ENCODE assay signal across 12 cellular contexts in the genomic region with DNA sequence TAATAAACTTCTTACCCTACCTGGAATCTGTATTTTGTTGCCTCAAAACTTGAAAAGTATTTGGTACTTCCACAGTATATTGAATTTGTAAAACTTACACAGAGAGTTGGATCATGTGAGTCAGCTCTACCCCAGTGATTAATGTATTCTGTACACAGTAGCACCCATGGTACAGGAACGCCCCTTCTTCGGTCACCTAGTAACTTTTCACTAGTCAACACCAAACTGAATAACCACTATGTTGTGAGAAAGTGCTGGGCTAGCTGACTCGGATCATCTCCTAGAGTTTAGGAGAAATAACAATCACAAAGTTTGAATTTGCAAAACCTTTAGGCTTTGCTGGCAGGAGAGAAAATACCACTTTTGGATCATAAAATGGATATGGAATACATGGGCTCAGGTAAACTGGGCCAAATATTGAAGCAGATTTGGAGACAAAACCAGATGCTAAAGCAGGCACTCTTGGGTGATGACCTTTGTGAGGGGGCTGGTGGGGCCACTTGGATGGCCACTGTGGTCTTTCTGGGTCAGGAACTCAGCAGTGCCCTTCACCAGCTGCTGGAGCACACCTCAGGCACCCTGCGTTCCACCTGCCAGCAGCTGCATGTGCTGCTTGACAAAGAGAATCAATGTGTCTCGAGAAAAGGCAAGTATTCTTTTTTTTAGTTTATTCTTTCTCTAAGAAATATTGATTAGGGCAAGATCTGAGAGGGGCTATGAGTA. TPM values are rescaled to one million over a fixed set of nuclear protein-coding genes. Genes with fewer than 3 reads are reported as not detected.
DNase-seq lines count a peak whose midpoint lies in the region; ATAC-seq and TF ChIP-seq lines count a peak whose summit lies in the region.
"Had no signal": no experiment of that assay in that cellular context is flagged by ENCODE, and none has a peak within 500 bp of the region (broad histone marks: within the 10 kb centered on the region; RNA-seq: fewer than 3 reads in every experiment).

A gene (plus strand): TSS at position 233 of the 723 bp plus-strand sequence. CDS start 143 bp downstream, at position 376.

- H3K9me2 ChIP-seq in PC-3 (replicated peaks; ENCODE audit: low read length): no peaks in the 10 kb centered on the region

- H3K27ac ChIP-seq in PC-3 (ENCODE audit: low read length): no peak within 1 kb of the TSS
- H3K27ac ChIP-seq: A549, hepatocyte, right atrium auricular region had no signal

- no peak within 1 kb of the TSS for H2AFZ ChIP-seq in PC-3 (ENCODE audit: low read length)
- H2AFZ ChIP-seq: hepatocyte had no signal

- H3K9me3 ChIP-seq in PC-3 (ENCODE audit: low read length): no peaks in the 10 kb centered on the region
- H3K9me3 ChIP-seq: A549, right atrium auricular region had no signal

- H3K4me3 Mint-ChIP-seq in effector memory CD8-positive, alpha-beta T cell: peak within 1 kb of the TSS; percentile 88 to 91

- H3K36me3 ChIP-seq in PC-3 (ENCODE audit: low read depth, low read length): no peaks in the 10 kb centered on the region
- H3K36me3 ChIP-seq: right atrium auricular region had no signal

- peaks cover 21% of the 10 kb centered on the region for H3K4me1 ChIP-seq in PC-3 (ENCODE audit: insufficient read depth, low read length)
- H3K4me1 ChIP-seq: A549, right atrium auricular region had no signal

- no peak for TF ChIP-seq CTCF in PC-3 (conservative IDR thresholded peaks at IDR 0.05; ENCODE audit: low read depth, low read length)

- no peak within 1 kb of the TSS for H3K4me3 ChIP-seq in PC-3 (ENCODE audit: low read length)
- H3K4me3 ChIP-seq: A549, hepatocyte, right atrium auricular region had no signal

- BruUV-seq in PC-3 (replicated peaks; lab: Mats Ljungman, UMichigan): no TSS peak

- no peaks in the 10 kb centered on the region for H3F3A ChIP-seq in PC-3 (ENCODE audit: low read length, unreplicated experiment)

- H3K4me2 ChIP-seq in PC-3 (ENCODE audit: low read length): peak within 1 kb of the TSS; percentile 24; the same call in 1 of the 2 replicates
- H3K4me2 ChIP-seq: A549, hepatocyte had no signal

- ATAC-seq in PC-3 (peak; percentile 99), HG02885 (IDR thresholded peaks at IDR 0.05; ENCODE audit: poor library complexity, unreplicated experiment) (no peak), HG02938 (IDR thresholded peaks at IDR 0.05; ENCODE audit: unreplicated experiment) (no peak)
- peak; percentile 54 for ATAC-seq in effector memory CD8-positive, alpha-beta T cell (replicated peaks)
- ATAC-seq: A549 had no signal

- H3K79me2 ChIP-seq in PC-3 (ENCODE audit: low read length): no peaks in the 10 kb centered on the region
- H3K79me2 ChIP-seq: hepatocyte had no signal

- H3K4me1 Mint-ChIP-seq in effector memory CD8-positive, alpha-beta T cell (ENCODE audit: low read depth in 2 of 2): peaks cover 53 to 84% of the 10 kb centered on the region in 2 donors

- CTCF ChIA-PET in PC-3 (lab: Charles Lee): no interaction called here

- no peaks in the 10 kb centered on the region for H4K20me1 ChIP-seq in PC-3 (ENCODE audit: low read length)

- H3K27me3 Mint-ChIP-seq in effector memory CD8-positive, alpha-beta T cell: no peaks in the 10 kb centered on the region

- POLR2A ChIA-PET in PC-3 (lab: Charles Lee; ENCODE audit: unreplicated experiment): interaction anchor here (0.5 kb wide), 1 partner anchor 37 kb away, joined by 4 read pairs; a partner anchor contains a TSS

- peaks cover 30% of the 10 kb centered on the region for H3K36me3 Mint-ChIP-seq in effector memory CD8-positive, alpha-beta T cell (ENCODE audit: insufficient read depth)

- peaks cover 0 to 14% of the 10 kb centered on the region in 2 donors for H3K9me3 Mint-ChIP-seq in effector memory CD8-positive, alpha-beta T cell

- no peaks in the 10 kb centered on the region for H3K27me3 ChIP-seq in PC-3 (ENCODE audit: low read length)
- H3K27me3 ChIP-seq: hepatocyte, right atrium auricular region had no signal

- peak; percentile 64 for DNase-seq in activated CD4-positive, alpha-beta T cell treated with anti-CD3 and anti-CD28 coated beads for 48 hours
- no peak for DNase-seq in activated CD4-positive, alpha-beta T cell treated with anti-CD3 and anti-CD28 coated beads, Interleukin-2, amount 50 U/mL, for 1 hour
- DNase-seq in PC-3 (peak; percentile 77), cerebellar cortex (ENCODE audit: low spot score) (no peak)
- peak; percentile 39 to 69 (median 44) for DNase-seq in effector memory CD8-positive, alpha-beta T cell
- DNase-seq in stimulated activated CD4-positive, alpha-beta T cell treated with anti-CD3 and anti-CD28 coated beads, Interleukin-4, amount 100 ng/mL, for 24 hours: peak; percentile 36

- intact Hi-C loops in PC-3 (cut with micrococcal nuclease): loop anchor here (2.0 kb wide), 1 partner anchor 39 kb away; no protein-coding TSS in a partner anchor

- peak within 1 kb of the TSS; percentile 95 to 98 for H3K27ac Mint-ChIP-seq in effector memory CD8-positive, alpha-beta T cell

- H3K9ac ChIP-seq in PC-3 (ENCODE audit: low read length): no peak within 1 kb of the TSS

RNA-seq across cellular contexts. Expression of the gene that starts here (rescaled TPM):
- total RNA-seq in PC-3 (2014; rRNA removed): not detected in 2 replicates
- total RNA-seq: hepatocyte, M059J had no signal

Comparison
In these comparisons a context has a peak if more than half of its experiments do, and no peak if none do; other contexts are left out.
1. DNase-seq: peak in activated CD4-positive, alpha-beta T cell treated with anti-CD3 and anti-CD28 coated beads for 48 hours (single experiment), effector memory CD8-positive, alpha-beta T cell (3 of 3) and stimulated activated CD4-positive, alpha-beta T cell treated with anti-CD3 and anti-CD28 coated beads, Interleukin-4, amount 100 ng/mL, for 24 hours (single experiment); none in activated CD4-positive, alpha-beta T cell treated with anti-CD3 and anti-CD28 coated beads, Interleukin-2, amount 50 U/mL, for 1 hour (single experiment) and cerebellar cortex (single experiment).
2. Peak in DNase-seq, ATAC-seq and H3K4me2 ChIP-seq in PC-3; RNA of the gene not detected or under 1 TPM.